ENCODE assay signal across 8 cellular contexts in the genomic region with DNA sequence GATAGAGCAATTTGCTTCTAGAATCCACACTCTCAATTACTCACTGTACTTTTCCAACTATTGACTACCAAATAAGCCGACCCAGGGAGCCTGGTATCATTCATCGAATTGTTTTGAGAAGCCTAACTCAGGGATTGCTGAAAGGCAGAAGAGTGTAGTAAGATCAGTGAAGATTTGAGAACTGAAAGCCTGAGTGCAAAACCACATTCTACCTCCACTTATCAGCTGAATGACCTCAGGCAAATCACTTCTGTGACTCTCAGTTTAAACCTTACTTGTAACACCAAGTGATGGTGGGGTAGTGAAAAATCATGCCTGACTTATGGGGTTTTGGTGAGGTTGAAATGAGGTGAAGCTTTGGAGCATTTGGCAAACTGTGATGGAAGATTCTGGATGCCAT.
DNase-seq lines count a peak whose midpoint lies in the region; ATAC-seq, FAIRE-seq and TF ChIP-seq lines count a peak whose summit lies in the region.

No MANE protein-coding gene starts in this region.

- no TSS peak for BruUV-seq in IMR-90 (replicated peaks; lab: Mats Ljungman, UMichigan)

- CTCF ChIA-PET in IMR-90 (lab: Yijun Ruan, JAX) = interaction anchor here (0.7 kb wide), 1 partner anchor 222 kb away, joined by 3 read pairs; no protein-coding TSS in a partner anchor

- H3K27ac ChIP-seq in IMR-90 (ENCODE audit: insufficient read depth, low read length) (no peak overlapping the region), mesenchymal stem cell (ENCODE audit: low read length, poor library complexity, severe bottlenecking) (no peak overlapping the region)

- H3K4me3 ChIP-seq in IMR-90 (ENCODE audit: insufficient read depth, low read depth, low read length) (no peak overlapping the region), mesenchymal stem cell (ENCODE audit: insufficient read depth in 1 of 2, low read depth in 1 of 2, low read length in 2 of 2) (no peak overlapping the region)

- dilution Hi-C loops in IMR-90 (cut with HindIII; ENCODE audit: low sequenced_read_pairs, unreplicated experiment) = no loop called here

- H3K14ac ChIP-seq in IMR-90 (replicated peaks; ENCODE audit: low read depth, low read length) (0 out of 2 replicates have a peak overlapping the region, but pooled peaks have one; percentile 41), mesenchymal stem cell (ENCODE audit: low read length in 2 of 2) (no peak overlapping the region)

- in situ Hi-C loops in IMR-90 (cut with MboI; ENCODE audit: low sequenced_read_pairs) = no loop called here

- peaks cover 5% of the 10 kb centered on the region; the same call in 1 of the 2 replicates for H3K9me1 ChIP-seq in IMR-90 (ENCODE audit: insufficient read depth, low read length)

- no peak overlapping the region for H3K56ac ChIP-seq in IMR-90 (ENCODE audit: extremely low read depth, insufficient read depth, low read length)

- ATAC-seq in GM21619 (IDR thresholded peaks at IDR 0.05; ENCODE audit: unreplicated experiment) (peak; percentile 87), IMR-90 (ENCODE audit: low read depth) (no peak)

- intact Hi-C loops in IMR-90 (cut with micrococcal nuclease) = loop anchor here (5.0 kb wide), 1 partner anchor 134 kb away; no protein-coding TSS in a partner anchor

- H2AK5ac ChIP-seq in IMR-90 (ENCODE audit: low read depth, low read length) (no peak overlapping the region; the same call in 1 of the 2 replicates), mesenchymal stem cell (ENCODE audit: low read length, severe bottlenecking) (no peak overlapping the region)

- TF ChIP-seq RAD21 in IMR-90 (IDR thresholded peaks at IDR 0.05; ENCODE audit: low read length) = no peak

- no peaks in the 10 kb centered on the region for H4K20me1 ChIP-seq in IMR-90 (ENCODE audit: insufficient read depth, low read length)

- H3K23ac ChIP-seq in IMR-90 (ENCODE audit: low read depth, low read length) (no peak overlapping the region), mesenchymal stem cell (ENCODE audit: low read length in 2 of 2) (no peak overlapping the region)

- H4K91ac ChIP-seq in IMR-90 (ENCODE audit: insufficient read depth, low read depth, low read length) (no peak overlapping the region), mesenchymal stem cell (ENCODE audit: low read length) (no peak overlapping the region)

- no peaks in the 10 kb centered on the region for H3K27me3 ChIP-seq in IMR-90 (ENCODE audit: control insufficient read depth, insufficient read depth, low read length)
- no peaks in the 10 kb centered on the region for H3K27me3 ChIP-seq in mesenchymal stem cell (ENCODE audit: control insufficient read depth in 1 of 2, insufficient read depth in 1 of 2, low read length in 2 of 2)

- H3K4me2 ChIP-seq in IMR-90 (ENCODE audit: low read depth, low read length) (no peak overlapping the region), mesenchymal stem cell (ENCODE audit: low read length, poor library complexity, severe bottlenecking) (no peak overlapping the region)

- DNase-seq in GM18507 (ENCODE audit: extremely low spot score, insufficient read length, low read depth) (peak; percentile 64), IMR-90 (no peak), mesenchymal stem cell (no peak), dermis blood vessel endothelial cell (no peak), NK-92 (lab: John Stamatoyannopoulos, UW; ENCODE audit: unreplicated experiment) (no peak), DMS153 (lab: John Stamatoyannopoulos, UW) (no peak), NCI-H1436 treated with DMSO at 0.1 percent for 48 hours (lab: John Stamatoyannopoulos, UW) (no peak)

- no peak overlapping the region for H4K8ac ChIP-seq in IMR-90 (ENCODE audit: low read depth in 2 of 2, low read length in 2 of 2)
- H4K8ac ChIP-seq in mesenchymal stem cell (ENCODE audit: low read length) = peak overlapping the region; percentile 14

- peak; percentile 98 for FAIRE-seq in GM18507 (lab: Jason Lieb, UNC)

- no CpG with 5 or more reads among the region's 2 CpGs for WGBS in IMR-90 (ENCODE audit: extremely low coverage in 2 of 2, insufficient read length in 1 of 2), 2 experiments
- no CpG with 5 or more reads among the region's 2 CpGs for WGBS in mesenchymal stem cell

- H3K4me1 ChIP-seq in IMR-90 (ENCODE audit: control insufficient read depth, insufficient read depth, low read length) = peaks cover 10% of the 10 kb centered on the region
- peaks cover 18% of the 10 kb centered on the region for H3K4me1 ChIP-seq in mesenchymal stem cell (ENCODE audit: control insufficient read depth, insufficient read depth, low read depth, low read length)

- no peaks in the 10 kb centered on the region for H3K36me3 ChIP-seq in IMR-90 (ENCODE audit: control insufficient read depth, insufficient read depth, low read length)
- no peaks in the 10 kb centered on the region for H3K36me3 ChIP-seq in mesenchymal stem cell (ENCODE audit: control insufficient read depth in 1 of 2, insufficient read depth in 2 of 2, low read depth in 1 of 2, low read length in 2 of 2)

- H2BK20ac ChIP-seq in IMR-90 (ENCODE audit: low read depth, low read length) = no peak overlapping the region

- H3K4ac ChIP-seq in IMR-90 (ENCODE audit: low read depth, low read length) (no peak overlapping the region), mesenchymal stem cell (ENCODE audit: low read depth in 1 of 2, low read length in 2 of 2) (no peak overlapping the region)

- H2BK12ac ChIP-seq in mesenchymal stem cell (ENCODE audit: low read length in 2 of 2) = peak overlapping the region; percentile 23 to 37

- no peak overlapping the region for H3K9ac ChIP-seq in IMR-90 (ENCODE audit: low read depth, low read length)
- H3K9ac ChIP-seq in mesenchymal stem cell (ENCODE audit: low read length) = no peak overlapping the region

- H2BK15ac ChIP-seq in IMR-90 (ENCODE audit: low read depth, low read length) (0 out of 3 replicates have a peak overlapping the region, but pooled peaks have one; percentile 48), mesenchymal stem cell (ENCODE audit: low read depth, poor library complexity, severe bottlenecking) (no peak overlapping the region)

- H2BK5ac ChIP-seq in IMR-90 (ENCODE audit: low read depth, low read length, poor library complexity, severe bottlenecking) (no peak overlapping the region), mesenchymal stem cell (ENCODE audit: low read depth, low read length, poor library complexity, severe bottlenecking) (no peak overlapping the region)

- POLR2A ChIA-PET in IMR-90 (lab: Charles Lee; ENCODE audit: unreplicated experiment) = no interaction called here

- no peaks in the 10 kb centered on the region for H3K9me3 ChIP-seq in IMR-90 (ENCODE audit: control insufficient read depth, insufficient read depth, low read length)
- no peaks in the 10 kb centered on the region for H3K9me3 ChIP-seq in mesenchymal stem cell (ENCODE audit: control insufficient read depth, low read length)

- H4K5ac ChIP-seq in IMR-90 (ENCODE audit: low read depth, low read length) = peak overlapping the region; percentile 20; the same call in 1 of the 2 replicates

- no peak for TF ChIP-seq POLR2A in IMR-90 (IDR thresholded peaks at IDR 0.05; ENCODE audit: low read depth, low read length)

- H2BK120ac ChIP-seq in IMR-90 (ENCODE audit: low read depth, low read length) (no peak overlapping the region), mesenchymal stem cell (ENCODE audit: low read depth, low read length) (no peak overlapping the region)

- H2AFZ ChIP-seq in IMR-90 (replicated peaks; ENCODE audit: low read length, poor library complexity) (no peak overlapping the region), mesenchymal stem cell (ENCODE audit: low read depth, low read length) (no peak overlapping the region)

- no peak overlapping the region for H3K18ac ChIP-seq in IMR-90 (ENCODE audit: low read depth, low read length)
- H3K18ac ChIP-seq in mesenchymal stem cell (ENCODE audit: low read depth in 1 of 2, low read length in 2 of 2) = no peak overlapping the region

- no peak overlapping the region for H2AK9ac ChIP-seq in IMR-90 (replicated peaks; ENCODE audit: low read depth, low read length, poor library complexity)

- H3K79me1 ChIP-seq in IMR-90 (ENCODE audit: low read depth in 1 of 2, low read length in 2 of 2) (no peaks in the 10 kb centered on the region), mesenchymal stem cell (replicated peaks; ENCODE audit: low read length, poor library complexity, severe bottlenecking) (no peaks in the 10 kb centered on the region)

- no peak for TF ChIP-seq CTCF in IMR-90 (conservative IDR thresholded peaks at IDR 0.05; ENCODE audit: low read depth, low read length)

TF ChIP-seq in IMR-90, 13 proteins besides CTCF, POLR2A, EP300 and RAD21:
- TF ChIP-seq MAZ (IDR thresholded peaks at IDR 0.05; ENCODE audit: borderline replicate concordance, low read depth, low read length) (no peak), BHLHE40 (IDR thresholded peaks at IDR 0.05; ENCODE audit: low read depth, low read length) (no peak), RFX5 (IDR thresholded peaks at IDR 0.05; ENCODE audit: low read depth, low read length) (no peak), MXI1 (IDR thresholded peaks at IDR 0.05; ENCODE audit: borderline replicate concordance, low read depth, low read length) (no peak), RCOR1 (IDR thresholded peaks at IDR 0.05; ENCODE audit: insufficient replicate concordance, low read length) (no peak), NFE2L2 (IDR thresholded peaks at IDR 0.05; ENCODE audit: low read depth, low read length) (no peak), FOS (IDR thresholded peaks at IDR 0.05; ENCODE audit: low read depth, low read length) (no peak), CEBPB (IDR thresholded peaks at IDR 0.05; ENCODE audit: low read depth, low read length) (no peak), CHD1 (IDR thresholded peaks at IDR 0.05; ENCODE audit: low read depth, low read length) (no peak)
- TF ChIP-seq, protein P1, sequence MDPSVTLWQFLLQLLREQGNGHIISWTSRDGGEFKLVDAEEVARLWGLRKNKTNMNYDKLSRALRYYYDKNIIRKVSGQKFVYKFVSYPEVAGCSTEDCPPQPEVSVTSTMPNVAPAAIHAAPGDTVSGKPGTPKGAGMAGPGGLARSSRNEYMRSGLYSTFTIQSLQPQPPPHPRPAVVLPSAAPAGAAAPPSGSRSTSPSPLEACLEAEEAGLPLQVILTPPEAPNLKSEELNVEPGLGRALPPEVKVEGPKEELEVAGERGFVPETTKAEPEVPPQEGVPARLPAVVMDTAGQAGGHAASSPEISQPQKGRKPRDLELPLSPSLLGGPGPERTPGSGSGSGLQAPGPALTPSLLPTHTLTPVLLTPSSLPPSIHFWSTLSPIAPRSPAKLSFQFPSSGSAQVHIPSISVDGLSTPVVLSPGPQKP (IDR thresholded peaks at IDR 0.05; ENCODE audit: borderline replicate concordance, low read depth, low read length) = no peak
- TF ChIP-seq, protein P2, sequence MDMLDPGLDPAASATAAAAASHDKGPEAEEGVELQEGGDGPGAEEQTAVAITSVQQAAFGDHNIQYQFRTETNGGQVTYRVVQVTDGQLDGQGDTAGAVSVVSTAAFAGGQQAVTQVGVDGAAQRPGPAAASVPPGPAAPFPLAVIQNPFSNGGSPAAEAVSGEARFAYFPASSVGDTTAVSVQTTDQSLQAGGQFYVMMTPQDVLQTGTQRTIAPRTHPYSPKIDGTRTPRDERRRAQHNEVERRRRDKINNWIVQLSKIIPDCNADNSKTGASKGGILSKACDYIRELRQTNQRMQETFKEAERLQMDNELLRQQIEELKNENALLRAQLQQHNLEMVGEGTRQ (IDR thresholded peaks at IDR 0.05; ENCODE audit: low read depth, low read length) = no peak
